Comparison of ENCODE assay signal across 30 cellular contexts in the genomic region with DNA sequence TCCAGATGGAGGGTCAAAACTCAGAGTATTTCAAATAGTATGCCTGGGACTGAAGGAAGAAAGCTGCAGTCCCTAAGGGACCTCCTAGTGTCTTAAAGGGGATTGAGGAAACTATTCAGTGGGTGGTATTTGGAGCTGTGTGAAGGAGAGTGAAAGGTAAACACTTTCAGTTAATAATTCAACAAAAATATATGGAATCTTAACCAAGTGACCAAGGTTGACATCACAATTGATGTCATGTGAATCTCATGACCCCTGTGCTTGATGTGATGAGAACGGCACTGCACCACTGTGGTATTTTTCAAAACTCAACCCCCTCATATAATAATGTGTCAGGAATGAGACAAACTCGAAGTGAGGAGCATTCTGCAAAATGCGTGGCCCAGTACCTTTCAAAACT.
"Had no signal": no experiment of that assay in that cellular context is flagged by ENCODE, and none has a peak within 500 bp of the region (broad histone marks: within the 10 kb centered on the region; RNA-seq: fewer than 3 reads in every experiment).

No MANE protein-coding gene starts in this region.

- H3K27me3 ChIP-seq: ascending aorta, breast epithelium had no signal

- DNase-seq: activated CD4-positive, alpha-beta memory T cell treated with anti-CD3 and anti-CD28 coated beads, Interleukin-2, amount 10 ng/mL, durations not matched to agents 7 days and 5 days; activated CD4-positive, alpha-beta T cell treated with anti-CD3 and anti-CD28 coated beads for 1 hour; activated CD4-positive, alpha-beta T cell treated with anti-CD3 and anti-CD28 coated beads for 36 hours; activated CD4-positive, alpha-beta T cell treated with anti-CD3 and anti-CD28 coated beads for 48 hours; activated CD4-positive, alpha-beta T cell treated with anti-CD3 and anti-CD28 coated beads, Interleukin-2, amount 10 ng/mL, durations not matched to agents 7 days and 5 days; activated CD4-positive, alpha-beta T cell treated with anti-CD3 and anti-CD28 coated beads, Interleukin-2, amount 50 U/mL, for 48 hours; activated CD4-positive, CD25-positive, alpha-beta regulatory T cell; activated CD8-positive, alpha-beta memory T cell treated with anti-CD3 and anti-CD28 coated beads for 24 hours; activated CD8-positive, alpha-beta memory T cell treated with anti-CD3 and anti-CD28 coated beads, Interleukin-2, amount 10 ng/mL, durations not matched to agents 7 days and 5 days; activated CD8-positive, alpha-beta memory T cell treated with anti-CD3 and anti-CD28 coated beads, Interleukin-2, amount 50 U/mL, for 48 hours; activated CD8-positive, alpha-beta T cell treated with anti-CD3 and anti-CD28 coated beads, Interleukin-2, amount 10 ng/mL, durations not matched to agents 7 days and 5 days; activated effector memory CD4-positive, alpha-beta T cell treated with Interleukin-2 at 50 U/mL for 16 hours; activated gamma-delta T cell; activated naive CD4-positive, alpha-beta T cell treated with anti-CD3 and anti-CD28 coated beads, Interleukin-2, amount 10 ng/mL, durations not matched to agents 7 days and 5 days; activated naive CD4-positive, alpha-beta T cell treated with Interleukin-2 at 50 U/mL for 16 hours; activated naive CD8-positive, alpha-beta T cell treated with anti-CD3 and anti-CD28 coated beads, Interleukin-2, amount 10 ng/mL, durations not matched to agents 7 days and 5 days; activated naive CD8-positive, alpha-beta T cell treated with anti-CD3 and anti-CD28 coated beads, Interleukin-2, amount 50 U/mL, for 24 hours; activated T-cell treated with anti-CD3 and anti-CD28 coated beads, Interleukin-2, amount 50 U/mL, for 24 hours; activated T-cell treated with anti-CD3 and anti-CD28 coated beads, Interleukin-2, amount 50 U/mL, for 48 hours; amygdala; anterior cingulate cortex; central memory CD4-positive, alpha-beta T cell; T-helper 1 cell; T-helper 2 cell; T-helper 9 cell; WERI-Rb-1 had no signal

- H3K4me1 ChIP-seq: ascending aorta, breast epithelium had no signal

- H3K4me3 ChIP-seq: ascending aorta, breast epithelium had no signal

- H3K9me3 ChIP-seq: breast epithelium had no signal

- H3K36me3 ChIP-seq: ascending aorta, breast epithelium, WERI-Rb-1 had no signal

- H3K27ac ChIP-seq: ascending aorta, breast epithelium, WERI-Rb-1 had no signal

- ATAC-seq: activated CD4-positive, alpha-beta T cell treated with anti-CD3 and anti-CD28 coated beads for 36 hours; activated CD4-positive, CD25-positive, alpha-beta regulatory T cell treated with anti-CD3 and anti-CD28 coated beads, Interleukin-2, amount 50 U/mL, for 24 hours; activated CD8-positive, alpha-beta memory T cell treated with anti-CD3 and anti-CD28 coated beads, Interleukin-2, amount 10 ng/mL, durations not matched to agents 7 days and 5 days; activated CD8-positive, alpha-beta T cell treated with anti-CD3 and anti-CD28 coated beads, Interleukin-2, amount 10 ng/mL, durations not matched to agents 7 days and 5 days; activated naive CD8-positive, alpha-beta T cell treated with anti-CD3 and anti-CD28 coated beads, Interleukin-2, amount 50 U/mL, for 24 hours; WTC11 had no signal
